ENCODE assay signal across 8 cellular contexts in the genomic region with DNA sequence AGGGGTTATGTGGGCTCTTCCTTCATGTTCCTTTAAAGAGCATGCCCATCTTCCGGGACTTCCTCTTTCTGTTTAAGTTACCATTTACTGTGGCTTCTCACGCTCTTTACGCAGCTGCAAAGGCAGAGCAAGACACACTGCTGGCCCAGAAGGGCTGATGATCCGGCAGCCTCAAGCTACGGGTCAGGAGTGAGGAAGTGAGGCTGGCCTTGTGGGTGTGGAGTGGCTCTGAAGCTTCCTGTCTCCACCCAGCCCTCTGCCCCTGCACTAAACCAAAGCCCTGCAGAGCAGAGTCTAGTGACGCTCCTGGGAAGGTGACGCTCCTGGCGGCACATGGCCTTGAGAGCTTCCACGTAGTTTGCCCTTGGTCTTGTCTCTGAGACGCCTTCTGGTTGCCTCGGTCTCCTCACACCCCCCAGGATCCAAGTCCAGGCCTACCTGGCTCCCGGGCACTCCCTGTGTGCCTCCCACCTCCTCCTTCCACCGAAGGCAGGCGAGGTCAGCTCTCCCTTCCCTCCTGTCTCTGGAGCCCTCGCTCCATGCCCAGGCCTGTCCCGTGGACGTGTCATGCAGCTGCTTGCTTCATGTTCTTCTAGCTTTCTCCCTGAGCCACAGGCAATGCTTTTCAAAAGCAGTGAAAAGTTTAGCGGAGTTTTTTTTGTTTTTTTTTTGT. TPM values are rescaled to one million over a fixed set of nuclear protein-coding genes. Genes with fewer than 3 reads are reported as not detected.
DNase-seq lines count a peak whose midpoint lies in the region; ATAC-seq and TF ChIP-seq lines count a peak whose summit lies in the region.

No MANE protein-coding gene starts in this region.

- H3K9me3 Mint-ChIP-seq in activated naive CD8-positive, alpha-beta T cell treated with anti-CD3 and anti-CD28 coated beads for 36 hours = peaks cover 13% of the 10 kb centered on the region
- peaks cover 4% of the 10 kb centered on the region for H3K9me3 Mint-ChIP-seq in memory B cell

- H3K4me1 Mint-ChIP-seq in activated naive CD8-positive, alpha-beta T cell treated with anti-CD3 and anti-CD28 coated beads for 36 hours = peaks cover 88% of the 10 kb centered on the region
- H3K4me1 Mint-ChIP-seq in memory B cell = peaks cover 54% of the 10 kb centered on the region

- DNase-seq in RWPE1 (ENCODE audit: low spot score) (peak; percentile 84), memory B cell (ENCODE audit: low spot score in 2 of 2) (peak; percentile 63 to 81), ACHN (no peak), NCI-H510A treated with DMSO at 0.1 percent for 48 hours (lab: John Stamatoyannopoulos, UW) (no peak)
- DNase-seq in activated naive CD8-positive, alpha-beta T cell treated with anti-CD3 and anti-CD28 coated beads for 36 hours = peak; percentile 82
- peak; percentile 58 to 73 for DNase-seq in stimulated activated CD8-positive, alpha-beta memory T cell treated with anti-CD3 and anti-CD28 coated beads, Interleukin-7, amount 100 ng/mL, for 4 hours (ENCODE audit: low read depth in 2 of 2)

- peak; percentile 65 for ATAC-seq in GM18499 (IDR thresholded peaks at IDR 0.05; ENCODE audit: insufficient read depth, unreplicated experiment)
- peak; percentile 88 for ATAC-seq in HG02840 (IDR thresholded peaks at IDR 0.05; ENCODE audit: low FRiP score, unreplicated experiment)
- peak; percentile 86 for ATAC-seq in memory B cell (ENCODE audit: low read depth)

- H3K27ac ChIP-seq in RWPE1 = peak overlapping the region; percentile 96

- peak overlapping the region; percentile 72 for H3K4me3 Mint-ChIP-seq in activated naive CD8-positive, alpha-beta T cell treated with anti-CD3 and anti-CD28 coated beads for 36 hours
- peak overlapping the region; percentile 24 for H3K4me3 Mint-ChIP-seq in memory B cell

- CTCF ChIA-PET in RWPE1 (lab: Yijun Ruan, JAX) = interaction anchor here (0.6 to 1.5 kb wide), 2 partner anchors 32 to 439 kb away, joined by 3 to 4 read pairs; no protein-coding TSS in a partner anchor

- in situ Hi-C loops in ACHN (cut with HindIII; ENCODE audit: low pct_ligation_motif_present, low pct_unique_long_range_greater_than_20kb, low sequenced_read_pairs) = no loop called here

- H3K27ac Mint-ChIP-seq in activated naive CD8-positive, alpha-beta T cell treated with anti-CD3 and anti-CD28 coated beads for 36 hours = peak overlapping the region; percentile 97
- peak overlapping the region; percentile 90 for H3K27ac Mint-ChIP-seq in memory B cell

- TF ChIP-seq CTCF in RWPE1 (conservative IDR thresholded peaks at IDR 0.05; ENCODE audit: low read depth) = no peak

- POLR2A ChIA-PET in RWPE1 (lab: Yijun Ruan, JAX; ENCODE audit: low non-redundant PET) = interaction anchor here (0.7 to 1.3 kb wide), 2 partner anchors 49 to 51 kb away, joined by 3 to 7 read pairs; a partner anchor contains a TSS

- H3K36me3 Mint-ChIP-seq in activated naive CD8-positive, alpha-beta T cell treated with anti-CD3 and anti-CD28 coated beads for 36 hours = peaks cover 73% of the 10 kb centered on the region
- H3K36me3 Mint-ChIP-seq in memory B cell = peaks cover 4% of the 10 kb centered on the region

- no peaks in the 10 kb centered on the region for H3K27me3 Mint-ChIP-seq in activated naive CD8-positive, alpha-beta T cell treated with anti-CD3 and anti-CD28 coated beads for 36 hours
- H3K27me3 Mint-ChIP-seq in memory B cell = no peaks in the 10 kb centered on the region

RNA-seq across cellular contexts. Expression of a gene that starts 50.3 kb away (rescaled TPM):
- total RNA-seq in activated naive CD8-positive, alpha-beta T cell treated with anti-CD3 and anti-CD28 coated beads for 36 hours = 10 to 100 TPM; 65.1 to 65.5 TPM

Comparison
In these comparisons a context has a peak if more than half of its experiments do, and no peak if none do; other contexts are left out.
1. DNase-seq: peak in RWPE1 (single experiment), activated naive CD8-positive, alpha-beta T cell treated with anti-CD3 and anti-CD28 coated beads for 36 hours (single experiment), memory B cell (2 of 2) and stimulated activated CD8-positive, alpha-beta memory T cell treated with anti-CD3 and anti-CD28 coated beads, Interleukin-7, amount 100 ng/mL, for 4 hours (2 of 2); none in ACHN (single experiment) and NCI-H510A treated with DMSO at 0.1 percent for 48 hours (single experiment).
2. Peak in every context shown above with its lines, with median percentiles within 50 percentile points of each other: ATAC-seq.